2 cellular contexts compared by ENCODE assay signal in the genomic region with DNA sequence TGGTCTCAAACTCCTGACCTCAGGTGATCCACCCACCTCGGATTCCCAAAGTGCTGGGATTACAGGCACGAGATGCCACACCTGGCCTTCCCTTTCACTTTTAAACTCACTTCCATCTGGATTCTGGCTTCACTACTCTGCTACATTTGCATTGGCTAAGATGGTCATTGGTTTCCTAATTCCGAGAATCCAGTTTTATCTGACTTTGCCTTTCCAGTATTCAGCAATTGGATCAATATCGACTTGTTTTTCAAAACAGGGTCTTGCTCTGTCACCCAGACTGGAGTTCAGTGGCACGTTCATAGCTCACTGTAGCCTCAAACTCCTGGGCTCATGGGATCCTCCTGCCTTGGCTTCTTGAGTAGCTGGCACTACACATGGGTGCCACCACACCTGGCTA.
TF ChIP-seq lines count a peak whose summit lies in the region.

No MANE protein-coding gene starts in this region.

TF ChIP-seq in liver, 16 proteins besides CTCF, POLR2A, EP300 and RAD21 (continued from another document):
- TF ChIP-seq YY1 (IDR thresholded peaks at IDR 0.05) (peak; percentile 28), SP1 (IDR thresholded peaks at IDR 0.05) (peak; percentile 68), HNF4A (conservative IDR thresholded peaks at IDR 0.05) (peak; percentile 41 to 65), FOXA1 (IDR thresholded peaks at IDR 0.05) (no peak), JUND (IDR thresholded peaks at IDR 0.05) (peak in 1 of 2 donors; percentile 25), TAF1 (conservative IDR thresholded peaks at IDR 0.05) (no peak), EGR1 (IDR thresholded peaks at IDR 0.05; ENCODE audit: low read depth in 2 of 2) (peak in 1 of 2 donors; percentile 63), RXRA (IDR thresholded peaks at IDR 0.05) (peak; percentile 48 to 76), HNF4G (IDR thresholded peaks at IDR 0.05) (no peak), FOXA2 (IDR thresholded peaks at IDR 0.05) (no peak)
- TF ChIP-seq, protein P1, sequence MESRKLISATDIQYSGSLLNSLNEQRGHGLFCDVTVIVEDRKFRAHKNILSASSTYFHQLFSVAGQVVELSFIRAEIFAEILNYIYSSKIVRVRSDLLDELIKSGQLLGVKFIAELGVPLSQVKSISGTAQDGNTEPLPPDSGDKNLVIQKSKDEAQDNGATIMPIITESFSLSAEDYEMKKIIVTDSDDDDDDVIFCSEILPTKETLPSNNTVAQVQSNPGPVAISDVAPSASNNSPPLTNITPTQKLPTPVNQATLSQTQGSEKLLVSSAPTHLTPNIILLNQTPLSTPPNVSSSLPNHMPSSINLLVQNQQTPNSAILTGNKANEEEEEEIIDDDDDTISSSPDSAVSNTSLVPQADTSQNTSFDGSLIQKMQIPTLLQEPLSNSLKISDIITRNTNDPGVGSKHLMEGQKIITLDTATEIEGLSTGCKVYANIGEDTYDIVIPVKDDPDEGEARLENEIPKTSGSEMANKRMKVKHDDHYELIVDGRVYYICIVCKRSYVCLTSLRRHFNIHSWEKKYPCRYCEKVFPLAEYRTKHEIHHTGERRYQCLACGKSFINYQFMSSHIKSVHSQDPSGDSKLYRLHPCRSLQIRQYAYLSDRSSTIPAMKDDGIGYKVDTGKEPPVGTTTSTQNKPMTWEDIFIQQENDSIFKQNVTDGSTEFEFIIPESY (IDR thresholded peaks at IDR 0.05) = no peak
- TF ChIP-seq, protein P2, sequence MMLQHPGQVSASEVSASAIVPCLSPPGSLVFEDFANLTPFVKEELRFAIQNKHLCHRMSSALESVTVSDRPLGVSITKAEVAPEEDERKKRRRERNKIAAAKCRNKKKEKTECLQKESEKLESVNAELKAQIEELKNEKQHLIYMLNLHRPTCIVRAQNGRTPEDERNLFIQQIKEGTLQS (IDR thresholded peaks at IDR 0.05) = no peak
- TF ChIP-seq, protein P3, sequence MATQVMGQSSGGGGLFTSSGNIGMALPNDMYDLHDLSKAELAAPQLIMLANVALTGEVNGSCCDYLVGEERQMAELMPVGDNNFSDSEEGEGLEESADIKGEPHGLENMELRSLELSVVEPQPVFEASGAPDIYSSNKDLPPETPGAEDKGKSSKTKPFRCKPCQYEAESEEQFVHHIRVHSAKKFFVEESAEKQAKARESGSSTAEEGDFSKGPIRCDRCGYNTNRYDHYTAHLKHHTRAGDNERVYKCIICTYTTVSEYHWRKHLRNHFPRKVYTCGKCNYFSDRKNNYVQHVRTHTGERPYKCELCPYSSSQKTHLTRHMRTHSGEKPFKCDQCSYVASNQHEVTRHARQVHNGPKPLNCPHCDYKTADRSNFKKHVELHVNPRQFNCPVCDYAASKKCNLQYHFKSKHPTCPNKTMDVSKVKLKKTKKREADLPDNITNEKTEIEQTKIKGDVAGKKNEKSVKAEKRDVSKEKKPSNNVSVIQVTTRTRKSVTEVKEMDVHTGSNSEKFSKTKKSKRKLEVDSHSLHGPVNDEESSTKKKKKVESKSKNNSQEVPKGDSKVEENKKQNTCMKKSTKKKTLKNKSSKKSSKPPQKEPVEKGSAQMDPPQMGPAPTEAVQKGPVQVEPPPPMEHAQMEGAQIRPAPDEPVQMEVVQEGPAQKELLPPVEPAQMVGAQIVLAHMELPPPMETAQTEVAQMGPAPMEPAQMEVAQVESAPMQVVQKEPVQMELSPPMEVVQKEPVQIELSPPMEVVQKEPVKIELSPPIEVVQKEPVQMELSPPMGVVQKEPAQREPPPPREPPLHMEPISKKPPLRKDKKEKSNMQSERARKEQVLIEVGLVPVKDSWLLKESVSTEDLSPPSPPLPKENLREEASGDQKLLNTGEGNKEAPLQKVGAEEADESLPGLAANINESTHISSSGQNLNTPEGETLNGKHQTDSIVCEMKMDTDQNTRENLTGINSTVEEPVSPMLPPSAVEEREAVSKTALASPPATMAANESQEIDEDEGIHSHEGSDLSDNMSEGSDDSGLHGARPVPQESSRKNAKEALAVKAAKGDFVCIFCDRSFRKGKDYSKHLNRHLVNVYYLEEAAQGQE (IDR thresholded peaks at IDR 0.05) = no peak

TF ChIP-seq in HepG2, 621 proteins besides CTCF, POLR2A, EP300 and RAD21 (continued from another document):
- TF ChIP-seq TGIF2 (CRISPR knock-in tag; IDR thresholded peaks at IDR 0.05) = no peak
- no peak for TF ChIP-seq PAX8 (CRISPR knock-in tag; IDR thresholded peaks at IDR 0.05; ENCODE audit: borderline replicate concordance)
